ENCODE assay signal across 8 cellular contexts in genomic region chr4:87498446-87498900, GRCh38. TPM values are rescaled to one million over a fixed set of nuclear protein-coding genes. Genes with fewer than 3 reads are reported as not detected.
A peak's percentile ranks its signal among the peaks of the same experiment; 100 is the strongest.
DNase-seq lines count a peak whose midpoint lies in the region; ATAC-seq and TF ChIP-seq lines count a peak whose summit lies in the region.

No MANE protein-coding gene starts in this region.

- H3K27ac ChIP-seq in breast epithelium (peak overlapping the region; percentile 12 to 57), coronary artery (peak overlapping the region; percentile 32 to 70), tibial artery (peak overlapping the region; percentile 64 to 67)

- H3K4me1 ChIP-seq in breast epithelium (no peaks in the 10 kb centered on the region), tibial artery (peaks cover 0 to 77% (median 19%) of the 10 kb centered on the region in 4 donors)

- intact Hi-C loops in breast epithelium (cut with DNase I; ENCODE audit: low total_unique reads) (no loop called here), MCF 10A (cut with micrococcal nuclease) (no loop called here), tibial artery (cut with DNase I; ENCODE audit: low total_unique reads) (no loop called here)
- intact Hi-C loops in activated CD4-positive, alpha-beta T cell treated with anti-CD3 and anti-CD28 coated beads, Interleukin-2, amount 10 ng/mL, durations not matched to agents 24 days and 14 days (cut with micrococcal nuclease): loop anchor here (5.0 kb wide), 1 partner anchor 349 kb away; no protein-coding TSS in a partner anchor

- H3K27ac Mint-ChIP-seq in MCF 10A (ENCODE audit: low read depth, unreplicated experiment): no peak overlapping the region
- no peak overlapping the region for H3K27ac Mint-ChIP-seq in progenitor cell of endocrine pancreas
- no peak overlapping the region for H3K27ac Mint-ChIP-seq in activated CD4-positive, alpha-beta T cell treated with anti-CD3 and anti-CD28 coated beads, Interleukin-2, amount 10 ng/mL, durations not matched to agents 24 days and 14 days

- no peaks in the 10 kb centered on the region for H3K36me3 Mint-ChIP-seq in MCF 10A (ENCODE audit: insufficient read depth, unreplicated experiment)
- H3K36me3 Mint-ChIP-seq in progenitor cell of endocrine pancreas (ENCODE audit: insufficient read depth): no peaks in the 10 kb centered on the region
- H3K36me3 Mint-ChIP-seq in activated CD4-positive, alpha-beta T cell treated with anti-CD3 and anti-CD28 coated beads, Interleukin-2, amount 10 ng/mL, durations not matched to agents 24 days and 14 days (ENCODE audit: low read depth): no peaks in the 10 kb centered on the region

- POLR2A ChIA-PET in MCF 10A (lab: Yijun Ruan, JAX): interaction anchor here (0.6 to 1.4 kb wide), 3 partner anchors 18 to 152 kb away, joined by 3 read pairs; no protein-coding TSS in a partner anchor

- peaks cover 13% of the 10 kb centered on the region for H3K4me1 Mint-ChIP-seq in MCF 10A (ENCODE audit: insufficient read depth, unreplicated experiment)
- peaks cover 2% of the 10 kb centered on the region for H3K4me1 Mint-ChIP-seq in progenitor cell of endocrine pancreas (ENCODE audit: low read depth)
- H3K4me1 Mint-ChIP-seq in activated CD4-positive, alpha-beta T cell treated with anti-CD3 and anti-CD28 coated beads, Interleukin-2, amount 10 ng/mL, durations not matched to agents 24 days and 14 days: peaks cover 8% of the 10 kb centered on the region

- no peaks in the 10 kb centered on the region for H3K27me3 Mint-ChIP-seq in MCF 10A (ENCODE audit: insufficient read depth, unreplicated experiment)
- no peaks in the 10 kb centered on the region for H3K27me3 Mint-ChIP-seq in progenitor cell of endocrine pancreas
- H3K27me3 Mint-ChIP-seq in activated CD4-positive, alpha-beta T cell treated with anti-CD3 and anti-CD28 coated beads, Interleukin-2, amount 10 ng/mL, durations not matched to agents 24 days and 14 days: peaks cover 6% of the 10 kb centered on the region

- TF ChIP-seq CTCF in breast epithelium (IDR thresholded peaks at IDR 0.05): no peak
- TF ChIP-seq CTCF in MCF 10A (IDR thresholded peaks at IDR 0.05; ENCODE audit: unreplicated experiment): no peak
- TF ChIP-seq CTCF in coronary artery (IDR thresholded peaks at IDR 0.05): no peak
- TF ChIP-seq CTCF in tibial artery (IDR thresholded peaks at IDR 0.05): no peak
- no peak for TF ChIP-seq CTCF in progenitor cell of endocrine pancreas (IDR thresholded peaks at IDR 0.05; ENCODE audit: unreplicated experiment)

- CTCF ChIA-PET in MCF 10A (lab: Yijun Ruan, JAX): interaction anchor here (0.7 to 0.8 kb wide), 2 partner anchors 33 to 47 kb away, joined by 3 to 4 read pairs; no protein-coding TSS in a partner anchor

- H3K9me3 ChIP-seq in breast epithelium (no peaks in the 10 kb centered on the region), tibial artery (no peaks in the 10 kb centered on the region)

- BruUV-seq in MCF 10A (replicated peaks; lab: Mats Ljungman, UMichigan): no TSS peak

- DNase-seq in breast epithelium (ENCODE audit: low spot score in 2 of 2) (no peak), MCF 10A (ENCODE audit: unreplicated experiment) (no peak), coronary artery (ENCODE audit: low spot score) (no peak), tibial artery (no peak), COLO668 (lab: John Stamatoyannopoulos, UW; ENCODE audit: unreplicated experiment) (no peak), progenitor cell of endocrine pancreas (ENCODE audit: low spot score, unreplicated experiment) (no peak)
- DNase-seq in activated CD4-positive, alpha-beta T cell treated with anti-CD3 and anti-CD28 coated beads, Interleukin-2, amount 10 ng/mL, durations not matched to agents 24 days and 14 days: no peak

- H3K9me3 Mint-ChIP-seq in MCF 10A (ENCODE audit: unreplicated experiment) (peaks cover 6% of the 10 kb centered on the region), progenitor cell of endocrine pancreas (ENCODE audit: low read depth) (no peaks in the 10 kb centered on the region)
- H3K9me3 Mint-ChIP-seq in activated CD4-positive, alpha-beta T cell treated with anti-CD3 and anti-CD28 coated beads, Interleukin-2, amount 10 ng/mL, durations not matched to agents 24 days and 14 days: no peaks in the 10 kb centered on the region

- H3K4me3 Mint-ChIP-seq in MCF 10A (ENCODE audit: unreplicated experiment) (no peak overlapping the region), progenitor cell of endocrine pancreas (ENCODE audit: low read depth) (no peak overlapping the region)
- H3K4me3 Mint-ChIP-seq in activated CD4-positive, alpha-beta T cell treated with anti-CD3 and anti-CD28 coated beads, Interleukin-2, amount 10 ng/mL, durations not matched to agents 24 days and 14 days: no peak overlapping the region

- H3K27me3 ChIP-seq in breast epithelium (no peaks in the 10 kb centered on the region), tibial artery (no peaks in the 10 kb centered on the region)

- no peak for TF ChIP-seq POLR2A in breast epithelium (IDR thresholded peaks at IDR 0.05)

- no peaks in the 10 kb centered on the region for H3K36me3 ChIP-seq in breast epithelium
- H3K36me3 ChIP-seq in tibial artery: peaks cover 37 to 59% (median 37%) of the 10 kb centered on the region in 3 donors

- peak; percentile 33 for ATAC-seq in HG03060 (IDR thresholded peaks at IDR 0.05; ENCODE audit: low read depth, unreplicated experiment)

- peak overlapping the region in 2 of 3 donors; percentile 12 to 48 for H3K4me3 ChIP-seq in breast epithelium
- no peak overlapping the region for H3K4me3 ChIP-seq in coronary artery
- peak overlapping the region in 1 of 2 donors; percentile 29 for H3K4me3 ChIP-seq in tibial artery

RNA-seq across cellular contexts. Expression of gene SPARCL1, which starts 30.7 kb away (rescaled TPM):
- total RNA-seq in breast epithelium (100 to 1,000 TPM; 368 to 408 (median 371) TPM), MCF 10A (2022) (not detected in 2 replicates), progenitor cell of endocrine pancreas (0.41 and 0.84 TPM in 2 replicates)
- total RNA-seq in activated CD4-positive, alpha-beta T cell treated with anti-CD3 and anti-CD28 coated beads, Interleukin-2, amount 10 ng/mL, durations not matched to agents 24 days and 14 days: not detected in 2 replicates

Comparison
In these comparisons a context has a peak if more than half of its experiments do, and no peak if none do; other contexts are left out.
1. RNA of gene SPARCL1, which starts 30.7 kb away (total RNA-seq): 368 to 408 TPM in breast epithelium; 0.41 to 0.84 TPM in progenitor cell of endocrine pancreas, not detected in MCF 10A and not detected in activated CD4-positive, alpha-beta T cell treated with anti-CD3 and anti-CD28 coated beads, Interleukin-2, amount 10 ng/mL, durations not matched to agents 24 days and 14 days; every median in the first group is over 100 times any median in the second.
2. Peak in every context shown above with its lines, with median percentiles within 50 percentile points of each other: H3K27ac ChIP-seq.